Comparison of ENCODE assay signal across 26 cellular contexts in the genomic region with DNA sequence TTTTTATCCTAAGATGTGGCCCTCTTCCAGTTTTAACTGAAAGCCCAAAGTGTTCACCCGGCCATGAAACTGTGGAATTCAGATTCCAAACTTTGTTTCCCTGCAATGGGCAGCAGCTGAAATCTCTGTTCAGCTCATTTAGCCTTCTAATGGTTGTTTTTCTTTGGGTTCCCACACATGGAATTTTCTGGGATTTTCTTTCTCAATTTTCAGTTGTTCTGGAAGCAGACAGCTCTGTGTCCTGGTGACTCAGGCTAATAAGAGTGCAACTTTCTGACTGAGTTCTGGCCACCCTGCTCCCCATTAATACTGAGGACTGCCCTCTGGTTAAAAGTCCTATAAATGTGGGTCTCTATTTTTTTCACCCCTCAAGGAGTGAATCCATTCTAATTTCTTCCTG.
DNase-seq lines count a peak whose midpoint lies in the region; ATAC-seq and TF ChIP-seq lines count a peak whose summit lies in the region.
"Had no signal": no experiment of that assay in that cellular context is flagged by ENCODE, and none has a peak within 500 bp of the region (broad histone marks: within the 10 kb centered on the region; RNA-seq: fewer than 3 reads in every experiment).

No MANE protein-coding gene starts in this region.

- no peaks in the 10 kb centered on the region for H3K9me3 Mint-ChIP-seq in GM23338
- no peaks in the 10 kb centered on the region for H3K9me3 Mint-ChIP-seq in naive thymus-derived CD8-positive, alpha-beta T cell
- H3K9me3 Mint-ChIP-seq: CD4-positive, alpha-beta memory T cell had no signal

- no peaks in the 10 kb centered on the region for H4K20me1 ChIP-seq in GM23338 (replicated peaks; ENCODE audit: insufficient read depth)

- no peaks in the 10 kb centered on the region for H3K4me1 Mint-ChIP-seq in GM23338
- H3K4me1 Mint-ChIP-seq in naive thymus-derived CD8-positive, alpha-beta T cell, result no peaks in the 10 kb centered on the region
- H3K4me1 Mint-ChIP-seq: CD4-positive, alpha-beta memory T cell had no signal

- H3K79me2 ChIP-seq in GM23338 (replicated peaks; ENCODE audit: insufficient read depth), result no peaks in the 10 kb centered on the region

- H3F3A ChIP-seq in GM23338 (replicated peaks; ENCODE audit: low read depth), result no peaks in the 10 kb centered on the region

- H3K4me3 ChIP-seq in GM23338 (no peak overlapping the region), foreskin fibroblast (ENCODE audit: low read depth in 1 of 2, low read length in 2 of 2) (no peak overlapping the region), SJCRH30 (no peak overlapping the region)
- H3K4me3 ChIP-seq: A549, SJSA1 had no signal

- H3K36me3 Mint-ChIP-seq in GM23338 (ENCODE audit: low read depth), result peaks cover 22% of the 10 kb centered on the region; the same call in 2 of the 3 replicates
- peaks cover 9 to 43% (median 36%) of the 10 kb centered on the region in 3 donors for H3K36me3 Mint-ChIP-seq in naive thymus-derived CD8-positive, alpha-beta T cell

- peaks cover 13% of the 10 kb centered on the region for H3K36me3 ChIP-seq in GM23338 (ENCODE audit: insufficient read depth)
- H3K36me3 ChIP-seq in SJCRH30, result peaks cover 58% of the 10 kb centered on the region

- DNase-seq in GM23338 (ENCODE audit: low spot score) (no peak), astrocyte of the hippocampus (ENCODE audit: low read depth, low spot score) (peak; percentile 47), foreskin fibroblast (peak; percentile 5 to 21), GM19240 (ENCODE audit: insufficient read length, low spot score) (no peak), left lobe of liver (ENCODE audit: low spot score) (no peak), SJCRH30 (no peak)
- no peak for DNase-seq in naive thymus-derived CD8-positive, alpha-beta T cell
- DNase-seq: C1 segment of cervical spinal cord; CD4-positive, alpha-beta memory T cell; COR-L47; DMS53; GF-D8; H7; Karpas-422; MV-4-11; NCI-H1105; NCI-H1436 treated with DMSO at 0.1 percent for 48 hours; NCI-H187 treated with DMSO at 0.1 percent for 48 hours; NCI-H2171 treated with DMSO at 0.1 percent for 48 hours; NCI-H345; NCI-H510A treated with DMSO at 0.1 percent for 48 hours; NCI-H748 treated with DMSO at 0.1 percent for 48 hours; PC-3 had no signal

- no peaks in the 10 kb centered on the region for H3K27me3 ChIP-seq in GM23338 (ENCODE audit: insufficient read depth)
- no peaks in the 10 kb centered on the region; the same call in 1 of the 2 replicates for H3K27me3 ChIP-seq in SJCRH30
- H3K27me3 ChIP-seq: SJSA1 had no signal

- no peaks in the 10 kb centered on the region for H3K9me2 ChIP-seq in GM23338 (ENCODE audit: insufficient read depth)

- POLR2A ChIA-PET in naive thymus-derived CD8-positive, alpha-beta T cell (lab: Charles Lee), result no interaction called here

- ATAC-seq in GM23338 (no peak), left lobe of liver (no peak)
- no peak for ATAC-seq in naive thymus-derived CD8-positive, alpha-beta T cell
- ATAC-seq: A549, HepG2, PC-3 had no signal

- TF ChIP-seq CTCF in GM23338 (conservative IDR thresholded peaks at IDR 0.05; ENCODE audit: low read depth in 2 of 2) (no peak), foreskin fibroblast (IDR thresholded peaks at IDR 0.05; ENCODE audit: low read depth, low read length) (no peak)

- no peak overlapping the region for H3K27ac ChIP-seq in GM23338 (ENCODE audit: low read depth)
- no peak overlapping the region for H3K27ac ChIP-seq in SJCRH30
- H3K27ac ChIP-seq: A549, SJSA1 had no signal

- no peak overlapping the region for H3K4me3 Mint-ChIP-seq in GM23338
- H3K4me3 Mint-ChIP-seq in naive thymus-derived CD8-positive, alpha-beta T cell, result no peak overlapping the region

- H2AFZ ChIP-seq in GM23338, result no peak overlapping the region

- H3K9me3 ChIP-seq in SJCRH30 (replicated peaks), result 0 out of 2 replicates have a peak, but pooled peaks cover 10% of the 10 kb centered on the region
- H3K9me3 ChIP-seq: A549, SJSA1 had no signal

- H3K27ac Mint-ChIP-seq in GM23338, result peak overlapping the region; percentile 69
- H3K27ac Mint-ChIP-seq in naive thymus-derived CD8-positive, alpha-beta T cell, result peak overlapping the region in 1 of 10 donors; percentile 10
- H3K27ac Mint-ChIP-seq: CD4-positive, alpha-beta memory T cell had no signal

- peaks cover 3% of the 10 kb centered on the region for H3K27me3 Mint-ChIP-seq in GM23338 (ENCODE audit: insufficient read depth, low read depth, poor library complexity)
- no peaks in the 10 kb centered on the region for H3K27me3 Mint-ChIP-seq in naive thymus-derived CD8-positive, alpha-beta T cell
- H3K27me3 Mint-ChIP-seq: CD4-positive, alpha-beta memory T cell had no signal

- H3K4me2 ChIP-seq in GM23338, result no peak overlapping the region
- H3K4me2 ChIP-seq: A549 had no signal

- no peaks in the 10 kb centered on the region for H3K4me1 ChIP-seq in GM23338 (ENCODE audit: insufficient read depth)
- 0 out of 2 replicates have a peak, but pooled peaks cover 3% of the 10 kb centered on the region for H3K4me1 ChIP-seq in SJCRH30
- H3K4me1 ChIP-seq: A549 had no signal

TF ChIP-seq in GM23338, 12 proteins besides CTCF, POLR2A, EP300 and RAD21:
- TF ChIP-seq JUNB (IDR thresholded peaks at IDR 0.05; ENCODE audit: unreplicated experiment), result no peak
- no peak for TF ChIP-seq POLR2AphosphoS5 (IDR thresholded peaks at IDR 0.05; ENCODE audit: low read depth)
- TF ChIP-seq, protein P1, sequence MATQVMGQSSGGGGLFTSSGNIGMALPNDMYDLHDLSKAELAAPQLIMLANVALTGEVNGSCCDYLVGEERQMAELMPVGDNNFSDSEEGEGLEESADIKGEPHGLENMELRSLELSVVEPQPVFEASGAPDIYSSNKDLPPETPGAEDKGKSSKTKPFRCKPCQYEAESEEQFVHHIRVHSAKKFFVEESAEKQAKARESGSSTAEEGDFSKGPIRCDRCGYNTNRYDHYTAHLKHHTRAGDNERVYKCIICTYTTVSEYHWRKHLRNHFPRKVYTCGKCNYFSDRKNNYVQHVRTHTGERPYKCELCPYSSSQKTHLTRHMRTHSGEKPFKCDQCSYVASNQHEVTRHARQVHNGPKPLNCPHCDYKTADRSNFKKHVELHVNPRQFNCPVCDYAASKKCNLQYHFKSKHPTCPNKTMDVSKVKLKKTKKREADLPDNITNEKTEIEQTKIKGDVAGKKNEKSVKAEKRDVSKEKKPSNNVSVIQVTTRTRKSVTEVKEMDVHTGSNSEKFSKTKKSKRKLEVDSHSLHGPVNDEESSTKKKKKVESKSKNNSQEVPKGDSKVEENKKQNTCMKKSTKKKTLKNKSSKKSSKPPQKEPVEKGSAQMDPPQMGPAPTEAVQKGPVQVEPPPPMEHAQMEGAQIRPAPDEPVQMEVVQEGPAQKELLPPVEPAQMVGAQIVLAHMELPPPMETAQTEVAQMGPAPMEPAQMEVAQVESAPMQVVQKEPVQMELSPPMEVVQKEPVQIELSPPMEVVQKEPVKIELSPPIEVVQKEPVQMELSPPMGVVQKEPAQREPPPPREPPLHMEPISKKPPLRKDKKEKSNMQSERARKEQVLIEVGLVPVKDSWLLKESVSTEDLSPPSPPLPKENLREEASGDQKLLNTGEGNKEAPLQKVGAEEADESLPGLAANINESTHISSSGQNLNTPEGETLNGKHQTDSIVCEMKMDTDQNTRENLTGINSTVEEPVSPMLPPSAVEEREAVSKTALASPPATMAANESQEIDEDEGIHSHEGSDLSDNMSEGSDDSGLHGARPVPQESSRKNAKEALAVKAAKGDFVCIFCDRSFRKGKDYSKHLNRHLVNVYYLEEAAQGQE (IDR thresholded peaks at IDR 0.05; ENCODE audit: unreplicated experiment), result no peak
- no peak for TF ChIP-seq CREB1 (CRISPR knock-in tag; IDR thresholded peaks at IDR 0.05; ENCODE audit: low read depth)

Comparison
In these comparisons a context has a peak if more than half of its experiments do, and no peak if none do; other contexts are left out.
1. DNase-seq: peak in astrocyte of the hippocampus (single experiment) and foreskin fibroblast (2 of 2); none in GM23338 (single experiment), GM19240 (single experiment), left lobe of liver (single experiment), SJCRH30 (0 of 2) and naive thymus-derived CD8-positive, alpha-beta T cell (0 of 10).